Comparison of ENCODE assay signal across 15 cellular contexts in genomic region chr19:29624489-29625210, GRCh38. TPM values are rescaled to one million over a fixed set of nuclear protein-coding genes. Genes with fewer than 3 reads are reported as not detected.
DNase-seq lines count a peak whose midpoint lies in the region; ATAC-seq and TF ChIP-seq lines count a peak whose summit lies in the region.
"Had no signal": no experiment of that assay in that cellular context is flagged by ENCODE, and none has a peak within 500 bp of the region (broad histone marks: within the 10 kb centered on the region; RNA-seq: fewer than 3 reads in every experiment).

No MANE protein-coding gene starts in this region.

- no peaks in the 10 kb centered on the region for H3K4me1 ChIP-seq in left lung
- H3K4me1 ChIP-seq: psoas muscle, SJSA1 had no signal

- CTCF ChIA-PET in T-cell (lab: Charles Lee) = interaction anchor here in 1 of 2 donors (1.0 kb wide), 1 partner anchor 15 kb away, joined by 6 read pairs; no protein-coding TSS in a partner anchor

- no peak for DNase-seq in stimulated activated naive CD8-positive, alpha-beta T cell treated with anti-CD3 and anti-CD28 coated beads, Interleukin-15, amount 100 ng/mL, for 72 hours
- DNase-seq in T-cell = no peak
- DNase-seq in immature natural killer cell = no peak
- no peak for DNase-seq in activated CD4-positive, CD25-positive, alpha-beta regulatory T cell treated with anti-CD3 and anti-CD28 coated beads, Interleukin-2, amount 50 U/mL, for 72 hours
- no peak for DNase-seq in left lung
- DNase-seq in GDM1 (lab: John Stamatoyannopoulos, UW) = no peak
- DNase-seq: activated B cell treated with CpG ODN at 0.5 μM for 24 hours; esophagus squamous epithelium; NCI-H187; NCI-H82; psoas muscle; stimulated activated CD4-positive, alpha-beta T cell treated with anti-CD3 and anti-CD28 coated beads, Interleukin-4, amount 100 ng/mL, for 1 hour had no signal

- no peak overlapping the region for H3K4me3 ChIP-seq in left lung
- H3K4me3 ChIP-seq: psoas muscle, SJSA1 had no signal

- H3K4me1 Mint-ChIP-seq in stimulated activated naive CD8-positive, alpha-beta T cell treated with anti-CD3 and anti-CD28 coated beads, Interleukin-15, Interleukin-2, amounts not matched to agents 100 ng/mL and 50 ng/mL, for 24 hours (ENCODE audit: low read depth) = peaks cover 47% of the 10 kb centered on the region
- peaks cover 74% of the 10 kb centered on the region for H3K4me1 Mint-ChIP-seq in stimulated activated naive CD8-positive, alpha-beta T cell treated with anti-CD3 and anti-CD28 coated beads, Interleukin-15, amount 100 ng/mL, for 72 hours
- H3K4me1 Mint-ChIP-seq in T-cell = peaks cover 47 to 54% (median 52%) of the 10 kb centered on the region in 3 donors
- H3K4me1 Mint-ChIP-seq in immature natural killer cell = peaks cover 66 to 81% of the 10 kb centered on the region in 2 donors

- H3K9me3 ChIP-seq in left lung = no peaks in the 10 kb centered on the region
- H3K9me3 ChIP-seq: esophagus squamous epithelium, psoas muscle, SJSA1 had no signal

- H3K9me3 Mint-ChIP-seq in stimulated activated naive CD8-positive, alpha-beta T cell treated with anti-CD3 and anti-CD28 coated beads, Interleukin-15, Interleukin-2, amounts not matched to agents 100 ng/mL and 50 ng/mL, for 24 hours = no peaks in the 10 kb centered on the region
- no peaks in the 10 kb centered on the region for H3K9me3 Mint-ChIP-seq in stimulated activated naive CD8-positive, alpha-beta T cell treated with anti-CD3 and anti-CD28 coated beads, Interleukin-15, amount 100 ng/mL, for 72 hours
- no peaks in the 10 kb centered on the region for H3K9me3 Mint-ChIP-seq in T-cell
- no peaks in the 10 kb centered on the region for H3K9me3 Mint-ChIP-seq in immature natural killer cell
- H3K9me3 Mint-ChIP-seq: activated B cell treated with CpG ODN at 0.5 μM for 24 hours had no signal

- intact Hi-C loops in left lung (cut with DNase I) = no loop called here

- no peak for TF ChIP-seq CTCF in left lung (IDR thresholded peaks at IDR 0.05)

- peak overlapping the region; percentile 74 for H3K27ac Mint-ChIP-seq in stimulated activated naive CD8-positive, alpha-beta T cell treated with anti-CD3 and anti-CD28 coated beads, Interleukin-15, Interleukin-2, amounts not matched to agents 100 ng/mL and 50 ng/mL, for 24 hours
- H3K27ac Mint-ChIP-seq in stimulated activated naive CD8-positive, alpha-beta T cell treated with anti-CD3 and anti-CD28 coated beads, Interleukin-15, amount 100 ng/mL, for 72 hours = no peak overlapping the region
- H3K27ac Mint-ChIP-seq in T-cell = peak overlapping the region; percentile 91 to 96
- peak overlapping the region in 5 of 6 donors; percentile 85 to 95 (median 94) for H3K27ac Mint-ChIP-seq in immature natural killer cell
- H3K27ac Mint-ChIP-seq: activated B cell treated with CpG ODN at 0.5 μM for 24 hours had no signal

- ATAC-seq in stimulated activated naive CD8-positive, alpha-beta T cell treated with anti-CD3 and anti-CD28 coated beads, Interleukin-15, amount 100 ng/mL, for 72 hours = no peak
- no peak for ATAC-seq in T-cell (replicated peaks in 1 of 4)
- ATAC-seq in left lung = no peak
- no peak for ATAC-seq in GM21717 (IDR thresholded peaks at IDR 0.05; ENCODE audit: unreplicated experiment)
- ATAC-seq: psoas muscle had no signal

- H3K36me3 ChIP-seq in left lung = no peaks in the 10 kb centered on the region
- H3K36me3 ChIP-seq: esophagus squamous epithelium, SJSA1 had no signal

- no peaks in the 10 kb centered on the region for H3K27me3 Mint-ChIP-seq in stimulated activated naive CD8-positive, alpha-beta T cell treated with anti-CD3 and anti-CD28 coated beads, Interleukin-15, Interleukin-2, amounts not matched to agents 100 ng/mL and 50 ng/mL, for 24 hours
- H3K27me3 Mint-ChIP-seq in stimulated activated naive CD8-positive, alpha-beta T cell treated with anti-CD3 and anti-CD28 coated beads, Interleukin-15, amount 100 ng/mL, for 72 hours = no peaks in the 10 kb centered on the region
- no peaks in the 10 kb centered on the region for H3K27me3 Mint-ChIP-seq in T-cell
- H3K27me3 Mint-ChIP-seq in immature natural killer cell (ENCODE audit: low read depth in 3 of 3) = peaks cover 1 to 7% (median 4%) of the 10 kb centered on the region in 3 donors

- POLR2A ChIA-PET in T-cell (lab: Charles Lee) = no interaction called here

- no peak overlapping the region for H3K27ac ChIP-seq in left lung
- H3K27ac ChIP-seq: psoas muscle, SJSA1 had no signal

- H3K4me3 Mint-ChIP-seq in stimulated activated naive CD8-positive, alpha-beta T cell treated with anti-CD3 and anti-CD28 coated beads, Interleukin-15, Interleukin-2, amounts not matched to agents 100 ng/mL and 50 ng/mL, for 24 hours = peak overlapping the region; percentile 81
- H3K4me3 Mint-ChIP-seq in stimulated activated naive CD8-positive, alpha-beta T cell treated with anti-CD3 and anti-CD28 coated beads, Interleukin-15, amount 100 ng/mL, for 72 hours = peak overlapping the region in 1 of 2 donors; percentile 84
- peak overlapping the region; percentile 60 to 66 (median 62) for H3K4me3 Mint-ChIP-seq in T-cell
- peak overlapping the region in 1 of 5 donors; percentile 80 for H3K4me3 Mint-ChIP-seq in immature natural killer cell
- H3K4me3 Mint-ChIP-seq: activated B cell treated with CpG ODN at 0.5 μM for 24 hours had no signal

- peaks cover 0 to 23% of the 10 kb centered on the region in 2 donors for H3K27me3 ChIP-seq in left lung
- H3K27me3 ChIP-seq: SJSA1 had no signal

- H3K36me3 Mint-ChIP-seq in stimulated activated naive CD8-positive, alpha-beta T cell treated with anti-CD3 and anti-CD28 coated beads, Interleukin-15, Interleukin-2, amounts not matched to agents 100 ng/mL and 50 ng/mL, for 24 hours (ENCODE audit: low read depth) = no peaks in the 10 kb centered on the region
- H3K36me3 Mint-ChIP-seq in T-cell (no peaks in the 10 kb centered on the region), immature natural killer cell (no peaks in the 10 kb centered on the region)

RNA-seq across cellular contexts. Expression of gene POP4, which starts 18.6 kb away (rescaled TPM):
- 10 to 100 TPM; 43.7 to 59.6 (median 55.5) TPM for total RNA-seq in T-cell
- 100 to 1,000 TPM; 174 to 222 (median 184) TPM for polyA plus RNA-seq in immature natural killer cell
- total RNA-seq in left lung = 10 to 100 TPM; 49.2 to 66.9 TPM

RNA-seq across cellular contexts. Expression of gene PLEKHF1, which starts 40.6 kb away (rescaled TPM):
- total RNA-seq in T-cell = 10 to 100 TPM; 13.2 to 42.6 (median 34.5) TPM
- polyA plus RNA-seq in immature natural killer cell = 100 to 1,000 TPM; 107 to 244 (median 141) TPM
- 1 to 10 TPM; 6.1 to 8.5 TPM for total RNA-seq in left lung

Comparison
In these comparisons a context has a peak if more than half of its experiments do, and no peak if none do; other contexts are left out.
1. H3K27ac Mint-ChIP-seq: peak in stimulated activated naive CD8-positive, alpha-beta T cell treated with anti-CD3 and anti-CD28 coated beads, Interleukin-15, Interleukin-2, amounts not matched to agents 100 ng/mL and 50 ng/mL, for 24 hours (single experiment), T-cell (2 of 2) and immature natural killer cell (5 of 6); none in stimulated activated naive CD8-positive, alpha-beta T cell treated with anti-CD3 and anti-CD28 coated beads, Interleukin-15, amount 100 ng/mL, for 72 hours (0 of 2).